In the genomic region with DNA sequence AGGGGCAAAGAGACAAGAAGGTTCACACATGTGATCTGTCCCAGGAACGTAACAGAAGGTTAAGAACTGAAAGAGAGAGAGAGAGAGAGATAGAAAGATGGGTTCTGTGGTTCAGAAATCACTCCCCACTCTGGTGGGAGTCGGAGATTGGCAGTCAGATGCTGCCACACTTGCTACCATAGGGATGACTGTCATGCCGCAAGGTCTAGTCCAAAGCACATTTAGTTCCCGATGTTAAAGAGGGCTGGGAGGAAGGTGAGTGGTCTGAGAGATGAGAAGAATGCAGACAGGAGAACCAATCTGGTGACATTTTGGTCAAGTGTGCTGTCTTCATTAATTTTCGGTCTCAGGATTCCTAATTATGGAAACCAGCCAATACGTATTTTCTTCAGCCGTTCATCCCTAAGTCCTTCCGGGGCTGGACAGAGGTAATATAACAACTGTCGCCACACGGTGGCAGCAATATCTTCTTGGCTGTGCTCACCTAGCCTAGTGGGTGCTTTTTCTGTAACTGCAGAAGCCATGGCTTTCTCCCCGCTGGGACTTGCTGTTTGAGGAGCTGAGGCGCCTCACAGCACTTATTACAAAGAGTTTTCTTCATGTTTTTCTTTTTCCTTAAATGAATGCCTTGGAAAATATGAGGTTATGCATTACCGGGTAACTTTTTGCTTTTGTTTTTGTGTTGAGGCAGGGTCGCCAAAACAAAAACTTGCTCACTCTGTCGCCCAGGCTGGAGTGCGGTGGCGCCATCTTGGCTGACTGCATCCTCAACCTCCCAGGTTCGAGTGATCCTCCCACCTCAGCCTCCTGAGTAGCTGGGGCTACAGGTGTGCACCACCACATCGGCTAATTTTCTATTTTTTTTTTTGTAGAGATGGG, we compare ENCODE assay signal across 8 cellular contexts.
A peak's percentile ranks its signal among the peaks of the same experiment; 100 is the strongest.
DNase-seq lines count a peak whose midpoint lies in the region; FAIRE-seq and TF ChIP-seq lines count a peak whose summit lies in the region.

No MANE protein-coding gene starts in this region.

- peak; percentile 77 for TF ChIP-seq CTCF in LNCAP (IDR thresholded peaks at IDR 0.05)

- DNase-seq in H54 (ENCODE audit: insufficient read length, low spot score) (peak; percentile 33), SHP77 treated with DMSO at 0.1 percent for 48 hours (lab: John Stamatoyannopoulos, UW) (peak; percentile 79), germinal center (ENCODE audit: low spot score) (peak; percentile 75), posterior cingulate gyrus (peak in 8 of 10 donors; percentile 50 to 87 (median 62)), urothelium cell line (ENCODE audit: low spot score) (peak; percentile 78)
- DNase-seq in activated T-helper 9 cell treated with anti-CD3 and anti-CD28 coated beads, Interleukin-2, amount 50 U/mL, for 16 hours (ENCODE audit: low read depth), result peak; percentile 37

- FAIRE-seq in G401.6 (lab: Jason Lieb, UNC) (peak; percentile 60), H54 (lab: Jason Lieb, UNC) (no peak), urothelium cell line (lab: Jason Lieb, UNC) (no peak)

- TF ChIP-seq POLR2A in H54 (IDR thresholded peaks at IDR 0.05; ENCODE audit: low read depth, low read length), result no peak

- intact Hi-C loops in posterior cingulate gyrus (cut with DNase I), result loop anchor here (10.0 kb wide), 1 partner anchor 677 kb away; no protein-coding TSS in a partner anchor

Comparison
In these comparisons a context has a peak if more than half of its experiments do, and no peak if none do; other contexts are left out.
1. Peak in every context shown above with its lines: DNase-seq.